ENCODE assay signal across 2 cellular contexts in genomic region chr2:191171708-191172355, GRCh38.
TF ChIP-seq lines count a peak whose summit lies in the region.

No MANE protein-coding gene starts in this region.

TF ChIP-seq in liver, 16 proteins besides CTCF, POLR2A, EP300 and RAD21:
- TF ChIP-seq YY1 (IDR thresholded peaks at IDR 0.05) (no peak), GABPA (IDR thresholded peaks at IDR 0.05 in 1 of 2, conservative IDR thresholded peaks at IDR 0.05 in 1 of 2) (no peak), ATF3 (IDR thresholded peaks at IDR 0.05) (no peak), JUND (IDR thresholded peaks at IDR 0.05) (peak in 1 of 2 donors; percentile 27), REST (IDR thresholded peaks at IDR 0.05) (peak; percentile 22), NR2F2 (IDR thresholded peaks at IDR 0.05) (peak; percentile 84), FOXA1 (IDR thresholded peaks at IDR 0.05) (no peak), ZBTB33 (IDR thresholded peaks at IDR 0.05) (no peak), RXRA (IDR thresholded peaks at IDR 0.05) (peak in 1 of 2 donors; percentile 40), HNF4G (IDR thresholded peaks at IDR 0.05) (no peak), TAF1 (conservative IDR thresholded peaks at IDR 0.05) (no peak), MAX (IDR thresholded peaks at IDR 0.05) (peak; percentile 27), HNF4A (conservative IDR thresholded peaks at IDR 0.05) (peak in 1 of 2 donors; percentile 14), SP1 (IDR thresholded peaks at IDR 0.05) (peak; percentile 19), FOXA2 (IDR thresholded peaks at IDR 0.05) (no peak), EGR1 (IDR thresholded peaks at IDR 0.05; ENCODE audit: low read depth in 2 of 2) (peak in 1 of 2 donors; percentile 20)
TF ChIP-seq in liver: peak in this region for 8.

TF ChIP-seq in HepG2, 621 proteins besides CTCF, POLR2A, EP300 and RAD21:
- TF ChIP-seq MYC (CRISPR knock-in tag; IDR thresholded peaks at IDR 0.05; ENCODE audit: borderline replicate concordance) (no peak), CAMTA2 (CRISPR knock-in tag; IDR thresholded peaks at IDR 0.05; ENCODE audit: borderline replicate concordance) (no peak), EEA1 (CRISPR knock-in tag; IDR thresholded peaks at IDR 0.05; ENCODE audit: borderline replicate concordance) (no peak), CREBL2 (CRISPR knock-in tag; IDR thresholded peaks at IDR 0.05; ENCODE audit: borderline replicate concordance) (no peak), CBX1 (IDR thresholded peaks at IDR 0.05; ENCODE audit: low read depth) (no peak), FOXP4 (CRISPR knock-in tag; IDR thresholded peaks at IDR 0.05) (no peak), ZNF749 (CRISPR knock-in tag; IDR thresholded peaks at IDR 0.05; ENCODE audit: borderline replicate concordance) (no peak), ZNF891 (CRISPR knock-in tag; IDR thresholded peaks at IDR 0.05) (no peak), ATF2 (CRISPR knock-in tag; IDR thresholded peaks at IDR 0.05) (no peak), U2AF2 (IDR thresholded peaks at IDR 0.05; ENCODE audit: low read depth, low read length) (no peak), ZNF614 (CRISPR knock-in tag; IDR thresholded peaks at IDR 0.05; ENCODE audit: borderline replicate concordance) (no peak), FOSL2 (CRISPR knock-in tag; IDR thresholded peaks at IDR 0.05) (no peak)
